25 cellular contexts compared by ENCODE assay signal in the genomic region with DNA sequence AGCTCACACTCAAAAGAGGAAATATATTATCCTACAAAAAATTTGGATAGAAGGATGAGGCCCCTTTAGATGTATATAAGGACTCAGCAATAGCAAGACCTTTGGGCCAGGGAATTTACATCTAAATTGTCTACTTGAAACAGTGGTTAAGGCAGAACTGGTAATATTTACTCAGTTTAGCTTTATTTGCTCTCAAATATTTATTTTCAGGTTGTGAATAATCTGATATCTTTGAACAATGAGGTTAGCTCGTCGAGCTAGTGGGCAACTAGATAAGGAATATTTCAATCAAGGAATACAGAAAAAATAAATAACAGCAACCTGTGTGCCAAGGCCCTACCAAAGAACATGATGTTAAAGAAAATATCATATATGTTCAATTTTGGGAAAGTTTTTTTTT.
DNase-seq lines count a peak whose midpoint lies in the region; ATAC-seq, FAIRE-seq and TF ChIP-seq lines count a peak whose summit lies in the region.
"Had no signal": no experiment of that assay in that cellular context is flagged by ENCODE, and none has a peak within 500 bp of the region (broad histone marks: within the 10 kb centered on the region; RNA-seq: fewer than 3 reads in every experiment).

No MANE protein-coding gene starts in this region.

- H3K4me3 ChIP-seq in LNCaP clone FGC (ENCODE audit: low read depth, low read length), result no peak overlapping the region
- H3K4me3 ChIP-seq: A549, BLaER1, GM12878 had no signal

- peaks cover 11% of the 10 kb centered on the region for H3K9me3 Mint-ChIP-seq in stimulated activated effector memory CD8-positive, alpha-beta T cell treated with anti-CD3 and anti-CD28 coated beads, Interleukin-12 subunit alpha, Interleukin-12 subunit beta, amount 100 ng/mL, for 72 hours

- DNase-seq in DMS53 (lab: John Stamatoyannopoulos, UW), result peak; percentile 79
- peak; percentile 31 for DNase-seq in LNCaP clone FGC (ENCODE audit: low read depth)
- DNase-seq in urothelium cell line (ENCODE audit: low spot score), result no peak
- DNase-seq in NCI-H2196 treated with DMSO at 0.1 percent for 48 hours (lab: John Stamatoyannopoulos, UW; ENCODE audit: unreplicated experiment), result no peak
- DNase-seq in stimulated activated effector memory CD8-positive, alpha-beta T cell treated with anti-CD3 and anti-CD28 coated beads, Interleukin-12 subunit alpha, Interleukin-12 subunit beta, amount 100 ng/mL, for 72 hours (ENCODE audit: low spot score in 2 of 2), result no peak
- DNase-seq: AML-193; BE2C; C1 segment of cervical spinal cord; CD4-positive, alpha-beta memory T cell; CD4-positive, CD25-positive, alpha-beta regulatory T cell; CD8-positive, alpha-beta memory T cell; COR-L47; DMS 273 treated with DMSO at 0.1 percent for 48 hours; DMS153; DMS79; DND-41; EL; GDM1 had no signal

- H3K27ac Mint-ChIP-seq in stimulated activated effector memory CD8-positive, alpha-beta T cell treated with anti-CD3 and anti-CD28 coated beads, Interleukin-12 subunit alpha, Interleukin-12 subunit beta, amount 100 ng/mL, for 72 hours, result no peak overlapping the region
- H3K27ac Mint-ChIP-seq: CD14-positive monocyte; CD4-positive, alpha-beta memory T cell; CD4-positive, CD25-positive, alpha-beta regulatory T cell; CD8-positive, alpha-beta memory T cell had no signal

- H3K4me1 Mint-ChIP-seq in stimulated activated effector memory CD8-positive, alpha-beta T cell treated with anti-CD3 and anti-CD28 coated beads, Interleukin-12 subunit alpha, Interleukin-12 subunit beta, amount 100 ng/mL, for 72 hours, result no peaks in the 10 kb centered on the region
- H3K4me1 Mint-ChIP-seq: CD14-positive monocyte; CD4-positive, alpha-beta memory T cell; CD4-positive, CD25-positive, alpha-beta regulatory T cell; CD8-positive, alpha-beta memory T cell had no signal

- H3K27ac ChIP-seq in 22Rv1, result peak overlapping the region; percentile 46
- H3K27ac ChIP-seq: A549, BLaER1 had no signal

- no peak for FAIRE-seq in urothelium cell line (lab: Jason Lieb, UNC)
- FAIRE-seq: A549, GM12878, GM12892, GM18507 had no signal

- no peak for ATAC-seq in stimulated activated effector memory CD8-positive, alpha-beta T cell treated with anti-CD3 and anti-CD28 coated beads, Interleukin-12 subunit alpha, Interleukin-12 subunit beta, amount 100 ng/mL, for 72 hours
- ATAC-seq: A549, GM12878 had no signal

- no peak for TF ChIP-seq CTCF in 22Rv1 (IDR thresholded peaks at IDR 0.05)
- TF ChIP-seq CTCF in LNCaP clone FGC (IDR thresholded peaks at IDR 0.05; ENCODE audit: control insufficient read depth, extremely low read depth, insufficient read depth), result no peak

- no peak overlapping the region for H3K4me3 Mint-ChIP-seq in stimulated activated effector memory CD8-positive, alpha-beta T cell treated with anti-CD3 and anti-CD28 coated beads, Interleukin-12 subunit alpha, Interleukin-12 subunit beta, amount 100 ng/mL, for 72 hours
- H3K4me3 Mint-ChIP-seq: CD14-positive monocyte; CD4-positive, alpha-beta memory T cell; CD4-positive, CD25-positive, alpha-beta regulatory T cell; CD8-positive, alpha-beta memory T cell had no signal

- no peaks in the 10 kb centered on the region for H3K36me3 Mint-ChIP-seq in stimulated activated effector memory CD8-positive, alpha-beta T cell treated with anti-CD3 and anti-CD28 coated beads, Interleukin-12 subunit alpha, Interleukin-12 subunit beta, amount 100 ng/mL, for 72 hours
- H3K36me3 Mint-ChIP-seq: CD14-positive monocyte; CD4-positive, alpha-beta memory T cell; CD4-positive, CD25-positive, alpha-beta regulatory T cell; CD8-positive, alpha-beta memory T cell had no signal

Comparison
In these comparisons a context has a peak if more than half of its experiments do, and no peak if none do; other contexts are left out.
1. DNase-seq: peak in DMS53 (single experiment) and LNCaP clone FGC (single experiment); none in urothelium cell line (single experiment), NCI-H2196 treated with DMSO at 0.1 percent for 48 hours (single experiment) and stimulated activated effector memory CD8-positive, alpha-beta T cell treated with anti-CD3 and anti-CD28 coated beads, Interleukin-12 subunit alpha, Interleukin-12 subunit beta, amount 100 ng/mL, for 72 hours (0 of 2).